Comparison of ENCODE assay signal across 8 cellular contexts in genomic region chr1:112954059-112954458, GRCh38. TPM values are rescaled to one million over a fixed set of nuclear protein-coding genes. Genes with fewer than 3 reads are reported as not detected.
DNase-seq lines count a peak whose midpoint lies in the region; ATAC-seq, FAIRE-seq and TF ChIP-seq lines count a peak whose summit lies in the region.

No MANE protein-coding gene starts in this region.

- H3K4me3 ChIP-seq in HUES6 (ENCODE audit: low read depth, low read length) (peak overlapping the region; percentile 99), mammary epithelial cell (replicated peaks in 1 of 3; ENCODE audit: insufficient read depth in 1 of 3, low read depth in 2 of 3, low read length in 3 of 3) (peak overlapping the region; percentile 83 to 96 (median 93))
- no peak overlapping the region for H3K4me3 ChIP-seq in naive thymus-derived CD4-positive, alpha-beta T cell (ENCODE audit: low read length)

- H2AFZ ChIP-seq in mammary epithelial cell (ENCODE audit: low read depth, low read length): no peak overlapping the region

- peaks cover 38% of the 10 kb centered on the region for H3K4me1 ChIP-seq in HUES6 (ENCODE audit: control insufficient read depth, insufficient read depth, low read length)
- peaks cover 21% of the 10 kb centered on the region for H3K4me1 ChIP-seq in mammary epithelial cell (ENCODE audit: insufficient read depth, low read length)
- peaks cover 16 to 17% of the 10 kb centered on the region in 2 donors for H3K4me1 ChIP-seq in naive thymus-derived CD4-positive, alpha-beta T cell (ENCODE audit: control insufficient read depth in 2 of 2, insufficient read depth in 2 of 2, low read length in 2 of 2)

- FAIRE-seq in GM19239 (lab: Jason Lieb, UNC): no peak

- dilution Hi-C loops in mammary epithelial cell (cut with HindIII; ENCODE audit: low sequenced_read_pairs): no loop called here

- peak overlapping the region; percentile 12 for H3K4me3 Mint-ChIP-seq in CD4-positive, alpha-beta T cell
- peak overlapping the region in 6 of 10 donors; percentile 1 to 97 (median 52) for H3K4me3 Mint-ChIP-seq in naive thymus-derived CD4-positive, alpha-beta T cell

- H3K36me3 Mint-ChIP-seq in CD4-positive, alpha-beta T cell (ENCODE audit: low read depth): peaks cover 12% of the 10 kb centered on the region
- peaks cover 0 to 11% (median 0%) of the 10 kb centered on the region in 5 donors for H3K36me3 Mint-ChIP-seq in naive thymus-derived CD4-positive, alpha-beta T cell

- CTCF ChIA-PET in CD4-positive, alpha-beta T cell (lab: Charles Lee): interaction anchor here (1.0 to 2.4 kb wide), 2 partner anchors 9 to 119 kb away, joined by 4 to 10 read pairs; partner anchors contain the start of gene LRIG2
- CTCF ChIA-PET in mammary epithelial cell (lab: Charles Lee; ENCODE audit: low non-redundant PET): no interaction called here
- CTCF ChIA-PET in naive thymus-derived CD4-positive, alpha-beta T cell (lab: Charles Lee): interaction anchor here (1.0 to 2.0 kb wide), 2 partner anchors 25 to 119 kb away, joined by 3 to 4 read pairs; partner anchors contain the start of gene LRIG2

- H3K27me3 Mint-ChIP-seq in CD4-positive, alpha-beta T cell: no peaks in the 10 kb centered on the region
- H3K27me3 Mint-ChIP-seq in naive thymus-derived CD4-positive, alpha-beta T cell: no peaks in the 10 kb centered on the region

- H3K9me3 ChIP-seq in CD4-positive, alpha-beta T cell (ENCODE audit: control insufficient read depth, low read length): no peaks in the 10 kb centered on the region
- H3K9me3 ChIP-seq in HUES6 (ENCODE audit: control insufficient read depth, insufficient read depth, low read depth, low read length) (no peaks in the 10 kb centered on the region), mammary epithelial cell (replicated peaks; ENCODE audit: insufficient read depth, low read length) (no peaks in the 10 kb centered on the region)
- H3K9me3 ChIP-seq in naive thymus-derived CD4-positive, alpha-beta T cell (ENCODE audit: control insufficient read depth in 2 of 3, low read length in 3 of 3): no peaks in the 10 kb centered on the region

- H3K36me3 ChIP-seq in HUES6 (ENCODE audit: control insufficient read depth, insufficient read depth, low read length): peaks cover 35% of the 10 kb centered on the region
- peaks cover 4% of the 10 kb centered on the region for H3K36me3 ChIP-seq in mammary epithelial cell (ENCODE audit: insufficient read depth, low read length)
- peaks cover 0 to 5% (median 0%) of the 10 kb centered on the region in 3 experiments for H3K36me3 ChIP-seq in naive thymus-derived CD4-positive, alpha-beta T cell (ENCODE audit: control insufficient read depth in 2 of 3, insufficient read depth in 3 of 3, low read length in 3 of 3)

- H3K79me2 ChIP-seq in mammary epithelial cell (ENCODE audit: insufficient read depth, low read length): peaks cover 99% of the 10 kb centered on the region

- no peak overlapping the region for H3K27ac Mint-ChIP-seq in CD4-positive, alpha-beta T cell
- peak overlapping the region in 2 of 9 donors; percentile 0 to 33 for H3K27ac Mint-ChIP-seq in naive thymus-derived CD4-positive, alpha-beta T cell

- BruUV-seq in mammary epithelial cell (replicated peaks; lab: Mats Ljungman, UMichigan): no TSS peak

- H3K4me1 Mint-ChIP-seq in CD4-positive, alpha-beta T cell (ENCODE audit: low read depth): peaks cover 52% of the 10 kb centered on the region
- peaks cover 27 to 57% (median 44%) of the 10 kb centered on the region in 7 donors for H3K4me1 Mint-ChIP-seq in naive thymus-derived CD4-positive, alpha-beta T cell

- no peak for ATAC-seq in CD4-positive, alpha-beta T cell (ENCODE audit: poor library complexity)
- no peak for ATAC-seq in naive thymus-derived CD4-positive, alpha-beta T cell
- ATAC-seq in HG02870 (IDR thresholded peaks at IDR 0.05; ENCODE audit: unreplicated experiment): no peak

- peaks cover 7% of the 10 kb centered on the region for H4K20me1 ChIP-seq in mammary epithelial cell (ENCODE audit: insufficient read depth, low read length)

- no peaks in the 10 kb centered on the region for H3K9me3 Mint-ChIP-seq in CD4-positive, alpha-beta T cell
- no peaks in the 10 kb centered on the region for H3K9me3 Mint-ChIP-seq in naive thymus-derived CD4-positive, alpha-beta T cell

- no peak overlapping the region for H3K27ac ChIP-seq in CD4-positive, alpha-beta T cell (ENCODE audit: low read depth, low read length)
- H3K27ac ChIP-seq in HUES6 (ENCODE audit: low read depth, low read length) (no peak overlapping the region), mammary epithelial cell (ENCODE audit: insufficient read depth, low read depth, low read length) (peak overlapping the region; percentile 78)
- no peak overlapping the region for H3K27ac ChIP-seq in naive thymus-derived CD4-positive, alpha-beta T cell (ENCODE audit: low read depth, low read length)

- no peaks in the 10 kb centered on the region for H3K27me3 ChIP-seq in CD4-positive, alpha-beta T cell (ENCODE audit: control insufficient read depth, insufficient read depth, low read length)
- no peaks in the 10 kb centered on the region for H3K27me3 ChIP-seq in HUES6 (ENCODE audit: control insufficient read depth, insufficient read depth, low read length)
- H3K27me3 ChIP-seq in mammary epithelial cell (ENCODE audit: insufficient read depth, low read length): no peaks in the 10 kb centered on the region
- no peaks in the 10 kb centered on the region for H3K27me3 ChIP-seq in naive thymus-derived CD4-positive, alpha-beta T cell (ENCODE audit: control insufficient read depth in 2 of 2, insufficient read depth in 2 of 2, low read length in 2 of 2)

- peak overlapping the region; percentile 93 for H3K4me2 ChIP-seq in mammary epithelial cell (ENCODE audit: insufficient read depth, low read depth, low read length)

- POLR2A ChIA-PET in CD4-positive, alpha-beta T cell (lab: Charles Lee): interaction anchor here (1.8 kb wide), 1 partner anchor 119 kb away, joined by 5 read pairs; the partner anchor contains the start of gene LRIG2
- POLR2A ChIA-PET in naive thymus-derived CD4-positive, alpha-beta T cell (lab: Charles Lee): interaction anchor here (0.8 to 0.9 kb wide), 2 partner anchors 10 to 338 kb away, joined by 3 to 4 read pairs; no protein-coding TSS in a partner anchor

- no peak for DNase-seq in CD4-positive, alpha-beta T cell
- DNase-seq in mammary epithelial cell (no peak), EL (no peak), GM19239 (ENCODE audit: insufficient read length, low spot score) (no peak)
- no peak for DNase-seq in naive thymus-derived CD4-positive, alpha-beta T cell
- no peak for DNase-seq in stimulated activated CD4-positive, alpha-beta T cell treated with anti-CD3 and anti-CD28 coated beads, Interleukin-15, amount 100 ng/mL, for 24 hours

- intact Hi-C loops in CD4-positive, alpha-beta T cell (cut with DNase I, micrococcal nuclease): loop anchor here in 1 of 2 experiments (2.0 to 10.0 kb wide), 5 partner anchors 237 to 1561 kb away; partner anchors contain the start of genes CTTNBP2NL, RSBN1 and TRIM33
- intact Hi-C loops in mammary epithelial cell (cut with micrococcal nuclease): loop anchor here (2.0 kb wide), 1 partner anchor 237 kb away; no protein-coding TSS in a partner anchor
- intact Hi-C loops in naive thymus-derived CD4-positive, alpha-beta T cell (cut with micrococcal nuclease): loop anchor here (5.0 to 10.0 kb wide), 4 partner anchors 49 to 951 kb away; partner anchors contain the start of genes AP4B1 (in 1 of the 2), DCLRE1B (in 1 of the 2) and RSBN1 (in 1 of the 2)

- 78% methylated on average over 3 of the region's 3 CpGs for WGBS in mammary epithelial cell (ENCODE audit: low coverage, missing lambda C conversion rate)

- in situ Hi-C loops in mammary epithelial cell (cut with MboI; ENCODE audit: low sequenced_read_pairs in 2 of 2): no loop called here

- no peak for TF ChIP-seq CTCF in CD4-positive, alpha-beta T cell (IDR thresholded peaks at IDR 0.05)
- TF ChIP-seq CTCF in mammary epithelial cell (conservative IDR thresholded peaks at IDR 0.05 in 1 of 2, IDR thresholded peaks at IDR 0.05 in 1 of 2; ENCODE audit: extremely low read depth in 1 of 2, insufficient read depth in 1 of 2, low read depth in 1 of 2, low read length in 2 of 2): no peak

- peak overlapping the region; percentile 98 for H3K9ac ChIP-seq in HUES6 (ENCODE audit: low read length)
- H3K9ac ChIP-seq in mammary epithelial cell (ENCODE audit: insufficient read depth, low read length): peak overlapping the region; percentile 92

RNA-seq across cellular contexts. Expression of gene SLC16A1, which starts 1.9 kb away (rescaled TPM):
- 10 to 100 TPM; 22.9 to 26.6 TPM for total RNA-seq in CD4-positive, alpha-beta T cell
- 100 to 1,000 TPM; 167 to 239 TPM for total RNA-seq in mammary epithelial cell
- polyA plus RNA-seq in mammary epithelial cell: 186 TPM
- 497 TPM for polyA minus RNA-seq in mammary epithelial cell
- total RNA-seq in naive thymus-derived CD4-positive, alpha-beta T cell: 10 to 100 TPM; 10.1 to 43.6 (median 19.1) TPM
- polyA plus RNA-seq in naive thymus-derived CD4-positive, alpha-beta T cell: 1 to 10 TPM; 8.7 to 9.4 TPM
